ENCODE assay signal across 16 cellular contexts in genomic region chr2:30412392-30413321, GRCh38. TPM values are rescaled to one million over a fixed set of nuclear protein-coding genes. Genes with fewer than 3 reads are reported as not detected.
DNase-seq lines count a peak whose midpoint lies in the region; ATAC-seq and TF ChIP-seq lines count a peak whose summit lies in the region.
"Had no signal": no experiment of that assay in that cellular context is flagged by ENCODE, and none has a peak within 500 bp of the region (broad histone marks: within the 10 kb centered on the region; RNA-seq: fewer than 3 reads in every experiment).

No MANE protein-coding gene starts in this region.

- H3K4me1 ChIP-seq in BE2C (peaks cover 6% of the 10 kb centered on the region), colonic mucosa (no peaks in the 10 kb centered on the region), rectal smooth muscle tissue (ENCODE audit: control insufficient read depth, insufficient read depth, low read length) (peaks cover 41% of the 10 kb centered on the region)

- H3K9ac ChIP-seq in colonic mucosa (ENCODE audit: low read depth in 2 of 2, low read length in 2 of 2) = peak overlapping the region in 1 of 2 donors; percentile 12
- H3K9ac ChIP-seq in rectal smooth muscle tissue (ENCODE audit: low read length) = no peak overlapping the region

- ATAC-seq in HG03159 (IDR thresholded peaks at IDR 0.05; ENCODE audit: unreplicated experiment) (no peak), HG02610 (IDR thresholded peaks at IDR 0.05; ENCODE audit: unreplicated experiment) (no peak)
- ATAC-seq: activated CD8-positive, alpha-beta memory T cell treated with anti-CD3 and anti-CD28 coated beads, Interleukin-2, amount 10 ng/mL, durations not matched to agents 7 days and 5 days; GM12878; PC-3 had no signal

- H3K27me3 ChIP-seq in BE2C (no peaks in the 10 kb centered on the region), colonic mucosa (no peaks in the 10 kb centered on the region), rectal smooth muscle tissue (ENCODE audit: control insufficient read depth, insufficient read depth, low read length) (no peaks in the 10 kb centered on the region)
- H3K27me3 ChIP-seq: suprapubic skin had no signal

- intact Hi-C loops in colonic mucosa (cut with DNase I) = no loop called here

- H3K4me3 ChIP-seq in BE2C (ENCODE audit: low read depth, low read length) = no peak overlapping the region
- no peak overlapping the region for H3K4me3 ChIP-seq in colonic mucosa
- no peak overlapping the region for H3K4me3 ChIP-seq in rectal smooth muscle tissue (ENCODE audit: low read length)
- H3K4me3 ChIP-seq: GM12878, suprapubic skin had no signal

- TF ChIP-seq CTCF in BE2C (IDR thresholded peaks at IDR 0.05; ENCODE audit: low read depth, low read length) = no peak
- TF ChIP-seq CTCF in colonic mucosa (IDR thresholded peaks at IDR 0.05) = no peak

- H3K9me3 ChIP-seq in BE2C (no peaks in the 10 kb centered on the region), colonic mucosa (no peaks in the 10 kb centered on the region)
- H3K9me3 ChIP-seq: suprapubic skin had no signal

- H3K36me3 ChIP-seq in BE2C (no peaks in the 10 kb centered on the region), colonic mucosa (no peaks in the 10 kb centered on the region), rectal smooth muscle tissue (ENCODE audit: control insufficient read depth, insufficient read depth, low read length) (no peaks in the 10 kb centered on the region)
- H3K36me3 ChIP-seq: suprapubic skin had no signal

- peak overlapping the region; percentile 50 for H3K27ac ChIP-seq in colonic mucosa
- peak overlapping the region; percentile 66 for H3K27ac ChIP-seq in rectal smooth muscle tissue (ENCODE audit: low read depth, low read length)
- H3K27ac ChIP-seq: HL-60, suprapubic skin had no signal

- DNase-seq in BE2C (peak; percentile 26), colonic mucosa (peak; percentile 46), islet precursor cell (peak; percentile 65), AG20443 (ENCODE audit: low spot score) (no peak), epidermal melanocyte (ENCODE audit: insufficient read length, low spot score) (no peak)
- DNase-seq: activated CD8-positive, alpha-beta memory T cell treated with anti-CD3 and anti-CD28 coated beads, Interleukin-2, amount 10 ng/mL, durations not matched to agents 7 days and 5 days; amniotic stem cell; NCI-H2227 treated with DMSO at 0.1 percent for 48 hours; PC-3; T1000 had no signal

RNA-seq across cellular contexts. Expression of gene LCLAT1, which starts 34.4 kb away (rescaled TPM):
- polyA plus RNA-seq in BE2C (2012; ENCODE audit: insufficient read depth, insufficient read length, low read depth) = 22.7 TPM
- total RNA-seq in colonic mucosa = 10 to 100 TPM; 20.0 to 25.5 TPM

Comparison
In these comparisons a context has a peak if more than half of its experiments do, and no peak if none do; other contexts are left out.
1. DNase-seq: peak in BE2C (single experiment), colonic mucosa (single experiment) and islet precursor cell (single experiment); none in AG20443 (single experiment) and epidermal melanocyte (single experiment).